Comparison of ENCODE assay signal across 15 cellular contexts in the genomic region with DNA sequence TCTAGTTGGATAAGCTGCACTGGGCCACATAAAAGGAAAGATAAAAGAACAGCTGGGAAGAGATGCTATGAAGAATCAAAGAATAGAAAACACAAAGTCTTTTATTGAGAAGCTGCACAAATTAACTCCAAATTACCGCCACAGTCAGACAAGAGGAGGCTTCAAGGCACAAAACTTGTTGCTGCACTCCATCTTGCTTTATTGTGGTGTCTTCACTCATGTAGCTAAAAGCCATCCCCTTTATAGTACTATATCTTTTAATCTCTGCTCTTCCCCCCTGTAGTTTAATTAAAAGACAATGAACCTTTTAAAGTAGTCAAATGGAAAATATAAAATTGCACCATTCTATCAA.
"Had no signal": no experiment of that assay in that cellular context is flagged by ENCODE, and none has a peak within 500 bp of the region (broad histone marks: within the 10 kb centered on the region; RNA-seq: fewer than 3 reads in every experiment).

No MANE protein-coding gene starts in this region.

- H3K27ac Mint-ChIP-seq: activated CD4-positive, alpha-beta memory T cell treated with anti-CD3 and anti-CD28 coated beads for 36 hours; activated naive CD4-positive, alpha-beta T cell treated with anti-CD3 and anti-CD28 coated beads for 36 hours; activated naive CD8-positive, alpha-beta T cell treated with anti-CD3 and anti-CD28 coated beads, Interleukin-2, amount 10 ng/mL, durations not matched to agents 7 days and 5 days; activated T-cell treated with anti-CD3 and anti-CD28 coated beads, Interleukin-2, amount 50 U/mL, for 72 hours; natural killer cell treated with Interleukin-12 subunit alpha and Interleukin-12 subunit beta and Interleukin-15 and Interleukin-18, amount 100 ng/mL, for 72 hours; T-helper 17 cell had no signal

- H3K9me3 ChIP-seq: left lung, spleen, thoracic aorta, upper lobe of left lung had no signal

- H3K4me3 ChIP-seq: left lung, spleen, thoracic aorta, upper lobe of left lung had no signal

- H3K27ac ChIP-seq: left lung, spleen, thoracic aorta, upper lobe of left lung had no signal

- DNase-seq: activated effector memory CD4-positive, alpha-beta T cell treated with Interleukin-2 at 50 U/mL for 16 hours; cerebellar nuclear complex; cortex of kidney; spleen; stimulated activated naive CD4-positive, alpha-beta T cell treated with Interleukin-2 at 50 U/mL for 16 hours; upper lobe of left lung had no signal

- H3K36me3 Mint-ChIP-seq: activated CD4-positive, alpha-beta memory T cell treated with anti-CD3 and anti-CD28 coated beads for 36 hours; natural killer cell treated with Interleukin-12 subunit alpha and Interleukin-12 subunit beta and Interleukin-15 and Interleukin-18, amount 100 ng/mL, for 72 hours had no signal

- H3K9me3 Mint-ChIP-seq: activated CD4-positive, alpha-beta memory T cell treated with anti-CD3 and anti-CD28 coated beads for 36 hours; activated naive CD4-positive, alpha-beta T cell treated with anti-CD3 and anti-CD28 coated beads for 36 hours; activated naive CD8-positive, alpha-beta T cell treated with anti-CD3 and anti-CD28 coated beads, Interleukin-2, amount 10 ng/mL, durations not matched to agents 7 days and 5 days; activated T-cell treated with anti-CD3 and anti-CD28 coated beads, Interleukin-2, amount 50 U/mL, for 72 hours; natural killer cell treated with Interleukin-12 subunit alpha and Interleukin-12 subunit beta and Interleukin-15 and Interleukin-18, amount 100 ng/mL, for 72 hours had no signal

- H3K27me3 Mint-ChIP-seq: activated CD4-positive, alpha-beta memory T cell treated with anti-CD3 and anti-CD28 coated beads for 36 hours; activated naive CD8-positive, alpha-beta T cell treated with anti-CD3 and anti-CD28 coated beads, Interleukin-2, amount 10 ng/mL, durations not matched to agents 7 days and 5 days; natural killer cell treated with Interleukin-12 subunit alpha and Interleukin-12 subunit beta and Interleukin-15 and Interleukin-18, amount 100 ng/mL, for 72 hours; progenitor cell of endocrine pancreas; T-helper 17 cell had no signal

- H3K27me3 ChIP-seq: left lung, spleen, upper lobe of left lung had no signal

- H3K4me1 ChIP-seq: left lung, spleen, upper lobe of left lung had no signal

- H3K4me3 Mint-ChIP-seq: activated CD4-positive, alpha-beta memory T cell treated with anti-CD3 and anti-CD28 coated beads for 36 hours; activated naive CD4-positive, alpha-beta T cell treated with anti-CD3 and anti-CD28 coated beads for 36 hours; activated naive CD8-positive, alpha-beta T cell treated with anti-CD3 and anti-CD28 coated beads, Interleukin-2, amount 10 ng/mL, durations not matched to agents 7 days and 5 days; activated T-cell treated with anti-CD3 and anti-CD28 coated beads, Interleukin-2, amount 50 U/mL, for 72 hours; natural killer cell treated with Interleukin-12 subunit alpha and Interleukin-12 subunit beta and Interleukin-15 and Interleukin-18, amount 100 ng/mL, for 72 hours; T-helper 17 cell had no signal

- H3K36me3 ChIP-seq: left lung, spleen, thoracic aorta, upper lobe of left lung had no signal
